In the genomic region with DNA sequence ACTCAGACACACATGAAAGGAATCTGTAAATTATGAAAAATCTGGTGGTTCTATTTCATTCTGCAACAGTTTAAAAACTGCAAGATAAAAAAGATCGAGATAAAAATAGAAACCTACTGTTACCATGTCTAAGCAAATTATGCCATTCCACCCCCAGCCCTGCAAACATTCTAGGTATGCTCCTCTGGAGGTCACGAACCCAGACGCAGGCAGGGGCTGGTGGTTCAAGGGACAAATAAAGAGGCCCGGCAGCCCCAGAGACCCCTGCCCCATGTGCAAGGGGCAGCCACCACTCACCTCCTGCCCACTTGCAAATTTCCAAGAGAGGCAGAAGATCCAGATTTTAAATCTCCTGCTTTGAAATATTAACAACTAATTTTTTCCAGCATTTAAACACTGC, we compare ENCODE assay signal across 1 cellular context.
TF ChIP-seq lines count a peak whose summit lies in the region.

No MANE protein-coding gene starts in this region.

TF ChIP-seq in SK-N-SH treated with all-trans-retinoic acid at 6 μM for 48 hours, 23 proteins besides CTCF, POLR2A, EP300 and RAD21 (continued from another document):
- TF ChIP-seq, protein P1, sequence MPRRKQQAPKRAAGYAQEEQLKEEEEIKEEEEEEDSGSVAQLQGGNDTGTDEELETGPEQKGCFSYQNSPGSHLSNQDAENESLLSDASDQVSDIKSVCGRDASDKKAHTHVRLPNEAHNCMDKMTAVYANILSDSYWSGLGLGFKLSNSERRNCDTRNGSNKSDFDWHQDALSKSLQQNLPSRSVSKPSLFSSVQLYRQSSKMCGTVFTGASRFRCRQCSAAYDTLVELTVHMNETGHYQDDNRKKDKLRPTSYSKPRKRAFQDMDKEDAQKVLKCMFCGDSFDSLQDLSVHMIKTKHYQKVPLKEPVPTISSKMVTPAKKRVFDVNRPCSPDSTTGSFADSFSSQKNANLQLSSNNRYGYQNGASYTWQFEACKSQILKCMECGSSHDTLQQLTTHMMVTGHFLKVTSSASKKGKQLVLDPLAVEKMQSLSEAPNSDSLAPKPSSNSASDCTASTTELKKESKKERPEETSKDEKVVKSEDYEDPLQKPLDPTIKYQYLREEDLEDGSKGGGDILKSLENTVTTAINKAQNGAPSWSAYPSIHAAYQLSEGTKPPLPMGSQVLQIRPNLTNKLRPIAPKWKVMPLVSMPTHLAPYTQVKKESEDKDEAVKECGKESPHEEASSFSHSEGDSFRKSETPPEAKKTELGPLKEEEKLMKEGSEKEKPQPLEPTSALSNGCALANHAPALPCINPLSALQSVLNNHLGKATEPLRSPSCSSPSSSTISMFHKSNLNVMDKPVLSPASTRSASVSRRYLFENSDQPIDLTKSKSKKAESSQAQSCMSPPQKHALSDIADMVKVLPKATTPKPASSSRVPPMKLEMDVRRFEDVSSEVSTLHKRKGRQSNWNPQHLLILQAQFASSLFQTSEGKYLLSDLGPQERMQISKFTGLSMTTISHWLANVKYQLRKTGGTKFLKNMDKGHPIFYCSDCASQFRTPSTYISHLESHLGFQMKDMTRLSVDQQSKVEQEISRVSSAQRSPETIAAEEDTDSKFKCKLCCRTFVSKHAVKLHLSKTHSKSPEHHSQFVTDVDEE (CRISPR knock-in tag; IDR thresholded peaks at IDR 0.05), result no peak
- TF ChIP-seq, protein P2, sequence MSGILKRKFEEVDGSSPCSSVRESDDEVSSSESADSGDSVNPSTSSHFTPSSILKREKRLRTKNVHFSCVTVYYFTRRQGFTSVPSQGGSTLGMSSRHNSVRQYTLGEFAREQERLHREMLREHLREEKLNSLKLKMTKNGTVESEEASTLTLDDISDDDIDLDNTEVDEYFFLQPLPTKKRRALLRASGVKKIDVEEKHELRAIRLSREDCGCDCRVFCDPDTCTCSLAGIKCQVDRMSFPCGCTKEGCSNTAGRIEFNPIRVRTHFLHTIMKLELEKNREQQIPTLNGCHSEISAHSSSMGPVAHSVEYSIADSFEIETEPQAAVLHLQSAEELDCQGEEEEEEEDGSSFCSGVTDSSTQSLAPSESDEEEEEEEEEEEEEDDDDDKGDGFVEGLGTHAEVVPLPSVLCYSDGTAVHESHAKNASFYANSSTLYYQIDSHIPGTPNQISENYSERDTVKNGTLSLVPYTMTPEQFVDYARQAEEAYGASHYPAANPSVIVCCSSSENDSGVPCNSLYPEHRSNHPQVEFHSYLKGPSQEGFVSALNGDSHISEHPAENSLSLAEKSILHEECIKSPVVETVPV (CRISPR knock-in tag; IDR thresholded peaks at IDR 0.05), result no peak
- no peak for TF ChIP-seq RARB (CRISPR knock-in tag; IDR thresholded peaks at IDR 0.05)
- no peak for TF ChIP-seq TCF4 (CRISPR knock-in tag; IDR thresholded peaks at IDR 0.05; ENCODE audit: borderline replicate concordance)
- no peak for TF ChIP-seq TOX (CRISPR knock-in tag; IDR thresholded peaks at IDR 0.05; ENCODE audit: borderline replicate concordance)
- no peak for TF ChIP-seq GLIS3 (CRISPR knock-in tag; IDR thresholded peaks at IDR 0.05)
- TF ChIP-seq ARNTL (CRISPR knock-in tag; IDR thresholded peaks at IDR 0.05; ENCODE audit: borderline replicate concordance, low read depth), result no peak
- TF ChIP-seq ZNF8 (CRISPR knock-in tag; IDR thresholded peaks at IDR 0.05), result no peak
- TF ChIP-seq OSR1 (CRISPR knock-in tag; IDR thresholded peaks at IDR 0.05), result no peak
- TF ChIP-seq ZFP3 (CRISPR knock-in tag; IDR thresholded peaks at IDR 0.05), result no peak
- TF ChIP-seq SNAI2 (CRISPR knock-in tag; IDR thresholded peaks at IDR 0.05), result no peak
- TF ChIP-seq BACH2 (CRISPR knock-in tag; IDR thresholded peaks at IDR 0.05; ENCODE audit: borderline replicate concordance), result no peak
- TF ChIP-seq, protein P3, sequence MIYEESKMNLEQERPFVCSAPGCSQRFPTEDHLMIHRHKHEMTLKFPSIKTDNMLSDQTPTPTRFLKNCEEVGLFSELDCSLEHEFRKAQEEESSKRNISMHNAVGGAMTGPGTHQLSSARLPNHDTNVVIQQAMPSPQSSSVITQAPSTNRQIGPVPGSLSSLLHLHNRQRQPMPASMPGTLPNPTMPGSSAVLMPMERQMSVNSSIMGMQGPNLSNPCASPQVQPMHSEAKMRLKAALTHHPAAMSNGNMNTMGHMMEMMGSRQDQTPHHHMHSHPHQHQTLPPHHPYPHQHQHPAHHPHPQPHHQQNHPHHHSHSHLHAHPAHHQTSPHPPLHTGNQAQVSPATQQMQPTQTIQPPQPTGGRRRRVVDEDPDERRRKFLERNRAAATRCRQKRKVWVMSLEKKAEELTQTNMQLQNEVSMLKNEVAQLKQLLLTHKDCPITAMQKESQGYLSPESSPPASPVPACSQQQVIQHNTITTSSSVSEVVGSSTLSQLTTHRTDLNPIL (CRISPR knock-in tag; IDR thresholded peaks at IDR 0.05; ENCODE audit: low read depth), result no peak
- no peak for TF ChIP-seq ZNF565 (CRISPR knock-in tag; conservative IDR thresholded peaks at IDR 0.05; ENCODE audit: low read depth)
